8 cellular contexts compared by ENCODE assay signal in genomic region chr12:58346032-58346632, GRCh38.
A peak's percentile ranks its signal among the peaks of the same experiment; 100 is the strongest.
DNase-seq lines count a peak whose midpoint lies in the region; ATAC-seq, FAIRE-seq and TF ChIP-seq lines count a peak whose summit lies in the region.

No MANE protein-coding gene starts in this region.

- H3K36me3 ChIP-seq in uterus, result no peaks in the 10 kb centered on the region

- FAIRE-seq in islet of Langerhans (lab: Jason Lieb, UNC), result peak; percentile 99

- TF ChIP-seq POLR2A in uterus (IDR thresholded peaks at IDR 0.05), result no peak

- ATAC-seq in HG02870 (IDR thresholded peaks at IDR 0.05; ENCODE audit: unreplicated experiment), result peak; percentile 70

- no peaks in the 10 kb centered on the region for H3K9me3 ChIP-seq in uterus

- H3K27ac ChIP-seq in 22Rv1 (no peak overlapping the region), uterus (no peak overlapping the region)

- no peak overlapping the region for H3K4me3 ChIP-seq in astrocyte of the cerebellum (ENCODE audit: low read depth, low read length)
- no peak overlapping the region for H3K4me3 ChIP-seq in uterus

- TF ChIP-seq CTCF in 22Rv1 (IDR thresholded peaks at IDR 0.05) (peak; percentile 91), GM12873 (IDR thresholded peaks at IDR 0.05; ENCODE audit: insufficient read depth, low read depth, low read length, missing control alignments) (peak; percentile 57), astrocyte of the cerebellum (IDR thresholded peaks at IDR 0.05; ENCODE audit: low read depth, low read length, missing control alignments) (peak; percentile 61), uterus (IDR thresholded peaks at IDR 0.05) (peak; percentile 71 to 78 (median 74))

- H3K27me3 ChIP-seq in uterus, result no peaks in the 10 kb centered on the region

- in situ Hi-C loops in astrocyte of the cerebellum (cut with HindIII; ENCODE audit: low sequenced_read_pairs), result no loop called here

- DNase-seq in NCI-H2227 (lab: John Stamatoyannopoulos, UW; ENCODE audit: unreplicated experiment) (peak; percentile 26), astrocyte of the cerebellum (ENCODE audit: low read depth) (peak; percentile 38), uterus (no peak)
- DNase-seq in activated naive CD4-positive, alpha-beta T cell (lab: John Stamatoyannopoulos, UW), result no peak

- no peaks in the 10 kb centered on the region for H3K4me1 ChIP-seq in uterus

- intact Hi-C loops in uterus (cut with DNase I; ENCODE audit: low total_unique reads), result no loop called here

Comparison
In these comparisons a context has a peak if more than half of its experiments do, and no peak if none do; other contexts are left out.
1. DNase-seq: peak in NCI-H2227 (single experiment) and astrocyte of the cerebellum (single experiment); none in uterus (0 of 2) and activated naive CD4-positive, alpha-beta T cell (0 of 4).
2. Peak in every context shown above with its lines, with median percentiles within 50 percentile points of each other: CTCF ChIP-seq.